ENCODE assay signal across 21 cellular contexts in the genomic region with DNA sequence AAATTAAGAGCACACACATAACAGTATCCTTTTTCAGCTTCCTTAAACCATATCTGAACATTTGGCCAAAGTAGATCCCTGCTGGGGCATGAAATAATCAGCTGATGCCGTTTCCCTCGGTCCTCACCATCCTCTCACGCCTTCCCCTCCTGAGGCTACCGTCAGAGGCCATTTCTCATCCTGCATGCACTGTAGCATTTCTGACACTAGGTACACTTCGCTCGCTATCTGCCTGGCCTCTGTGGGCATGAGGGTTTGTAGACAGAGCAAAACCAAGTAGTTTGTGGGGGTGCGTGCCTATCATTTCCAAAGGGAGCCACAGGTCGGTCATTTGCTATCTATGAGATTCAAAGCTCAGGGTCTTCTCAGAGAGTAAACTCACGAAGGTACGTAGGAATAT.
"Had no signal": no experiment of that assay in that cellular context is flagged by ENCODE, and none has a peak within 500 bp of the region (broad histone marks: within the 10 kb centered on the region; RNA-seq: fewer than 3 reads in every experiment).

No MANE protein-coding gene starts in this region.

- H3K4me1 ChIP-seq: adrenal gland had no signal

- H3K4me3 Mint-ChIP-seq: activated CD8-positive, alpha-beta T cell treated with anti-CD3 and anti-CD28 coated beads, Interleukin-2, amount 10 ng/mL, durations not matched to agents 7 days and 5 days; activated naive CD8-positive, alpha-beta T cell treated with anti-CD3 and anti-CD28 coated beads, Interleukin-2, amount 10 ng/mL, durations not matched to agents 7 days and 5 days; T-helper 1 cell treated with Interleukin-12 subunit alpha and Interleukin-12 subunit beta and Interleukin-4 antibody, amounts not matched to agents 30 μg/mL and 1 μg/mL, for 36 hours had no signal

- DNase-seq: activated CD4-positive, alpha-beta T cell treated with anti-CD3 and anti-CD28 coated beads for 48 hours; activated CD4-positive, alpha-beta T cell treated with anti-CD3 and anti-CD28 coated beads, Interleukin-2, amount 50 U/mL, for 4 hours; activated CD4-positive, CD25-positive, alpha-beta regulatory T cell treated with anti-CD3 and anti-CD28 coated beads, Interleukin-2, amount 50 U/mL, for 72 hours; activated CD8-positive, alpha-beta memory T cell treated with anti-CD3 and anti-CD28 coated beads, Interleukin-2, amount 50 U/mL, for 48 hours; activated CD8-positive, alpha-beta T cell treated with anti-CD3 and anti-CD28 coated beads, Interleukin-2, amount 10 ng/mL, durations not matched to agents 7 days and 5 days; activated naive CD4-positive, alpha-beta T cell treated with anti-CD3 and anti-CD28 coated beads, Interleukin-2, amount 50 U/mL, for 16 hours; activated naive CD8-positive, alpha-beta T cell treated with anti-CD3 and anti-CD28 coated beads, Interleukin-2, amount 10 ng/mL, durations not matched to agents 7 days and 5 days; activated T-cell treated with anti-CD3 and anti-CD28 coated beads, Interleukin-2, amount 50 U/mL, for 1 hour; adrenal gland; anterior cingulate cortex; Karpas-422; MM.1S; NCI-H1105; NCI-H1436; NCI-H1694 treated with DMSO at 0.1 percent for 48 hours; NCI-H2029 treated with DMSO at 0.1 percent for 48 hours; NCI-H510A treated with DMSO at 0.1 percent for 48 hours; NCI-H69; SHP77 treated with DMSO at 0.1 percent for 48 hours had no signal

- H3K36me3 Mint-ChIP-seq: activated naive CD8-positive, alpha-beta T cell treated with anti-CD3 and anti-CD28 coated beads, Interleukin-2, amount 10 ng/mL, durations not matched to agents 7 days and 5 days had no signal

- H3K4me1 Mint-ChIP-seq: activated naive CD8-positive, alpha-beta T cell treated with anti-CD3 and anti-CD28 coated beads, Interleukin-2, amount 10 ng/mL, durations not matched to agents 7 days and 5 days had no signal

- H3K9me3 Mint-ChIP-seq: activated naive CD8-positive, alpha-beta T cell treated with anti-CD3 and anti-CD28 coated beads, Interleukin-2, amount 10 ng/mL, durations not matched to agents 7 days and 5 days; T-helper 1 cell treated with Interleukin-12 subunit alpha and Interleukin-12 subunit beta and Interleukin-4 antibody, amounts not matched to agents 30 μg/mL and 1 μg/mL, for 36 hours had no signal

- H3K27ac ChIP-seq: adrenal gland had no signal

- H3K4me3 ChIP-seq: adrenal gland, K562 had no signal

- ATAC-seq: activated CD8-positive, alpha-beta T cell treated with anti-CD3 and anti-CD28 coated beads, Interleukin-2, amount 10 ng/mL, durations not matched to agents 7 days and 5 days; K562 had no signal

- FAIRE-seq: K562 had no signal

- H3K36me3 ChIP-seq: adrenal gland had no signal

- H3K27ac Mint-ChIP-seq: activated CD8-positive, alpha-beta T cell treated with anti-CD3 and anti-CD28 coated beads, Interleukin-2, amount 10 ng/mL, durations not matched to agents 7 days and 5 days; activated naive CD8-positive, alpha-beta T cell treated with anti-CD3 and anti-CD28 coated beads, Interleukin-2, amount 10 ng/mL, durations not matched to agents 7 days and 5 days; T-helper 1 cell treated with Interleukin-12 subunit alpha and Interleukin-12 subunit beta and Interleukin-4 antibody, amounts not matched to agents 30 μg/mL and 1 μg/mL, for 36 hours had no signal

- H3K9me3 ChIP-seq: adrenal gland had no signal

- H3K27me3 ChIP-seq: adrenal gland had no signal
